16 cellular contexts compared by ENCODE assay signal in genomic region chr3:134009345-134010000, GRCh38. TPM values are rescaled to one million over a fixed set of nuclear protein-coding genes. Genes with fewer than 3 reads are reported as not detected.
DNase-seq lines count a peak whose midpoint lies in the region; ATAC-seq and TF ChIP-seq lines count a peak whose summit lies in the region.
"Had no signal": no experiment of that assay in that cellular context is flagged by ENCODE, and none has a peak within 500 bp of the region (broad histone marks: within the 10 kb centered on the region; RNA-seq: fewer than 3 reads in every experiment).

No MANE protein-coding gene starts in this region.

- peak overlapping the region; percentile 96 for H3K27ac ChIP-seq in RWPE2 (ENCODE audit: poor library complexity, severe bottlenecking)
- H3K27ac ChIP-seq: tibial artery had no signal

- no peak for TF ChIP-seq CTCF in RWPE2 (IDR thresholded peaks at IDR 0.05; ENCODE audit: poor library complexity, severe bottlenecking)
- TF ChIP-seq CTCF in epithelial cell of proximal tubule (conservative IDR thresholded peaks at IDR 0.05; ENCODE audit: low read depth, low read length), result no peak

- H3K27me3 ChIP-seq in RWPE2 (ENCODE audit: insufficient read depth, poor library complexity, severe bottlenecking), result no peaks in the 10 kb centered on the region

- peaks cover 2% of the 10 kb centered on the region for H3K9me3 ChIP-seq in RWPE2 (ENCODE audit: severe bottlenecking)

- peaks cover 28% of the 10 kb centered on the region for H3K4me1 ChIP-seq in RWPE2 (ENCODE audit: insufficient read depth, poor library complexity, severe bottlenecking)
- H3K4me1 ChIP-seq: tibial artery had no signal

- ATAC-seq in RWPE2 (ENCODE audit: low read depth) (no peak), GM18907 (IDR thresholded peaks at IDR 0.05; ENCODE audit: unreplicated experiment) (no peak), GM18520 (IDR thresholded peaks at IDR 0.05; ENCODE audit: unreplicated experiment) (no peak)
- ATAC-seq: GM12878, sciatic nerve had no signal

- peak; percentile 63 for DNase-seq in GM03348 (ENCODE audit: low spot score)
- no peak for DNase-seq in RWPE2 (ENCODE audit: low spot score)
- DNase-seq in epithelial cell of proximal tubule (ENCODE audit: low read depth), result peak; percentile 40
- peak; percentile 86 for DNase-seq in renal cortical epithelial cell (ENCODE audit: low read depth)
- no peak for DNase-seq in NCI-H2227 (lab: John Stamatoyannopoulos, UW; ENCODE audit: unreplicated experiment)
- DNase-seq in stimulated activated CD8-positive, alpha-beta memory T cell treated with anti-CD3 and anti-CD28 coated beads, Interleukin-4, amount 100 ng/mL, for 48 hours, result no peak
- DNase-seq: activated CD4-positive, alpha-beta memory T cell treated with anti-CD3 and anti-CD28 coated beads, Interleukin-2, amount 10 ng/mL, durations not matched to agents 7 days and 5 days; anterior cingulate cortex; C1 segment of cervical spinal cord; NCI-H146; stimulated activated CD4-positive, alpha-beta T cell treated with anti-CD3 and anti-CD28 coated beads, Interleukin-4, amount 100 ng/mL, for 24 hours; tibial artery had no signal

- no peaks in the 10 kb centered on the region for H3K36me3 ChIP-seq in RWPE2 (ENCODE audit: low read depth)
- H3K36me3 ChIP-seq: tibial artery had no signal

- H3K4me3 ChIP-seq in RWPE2 (ENCODE audit: severe bottlenecking), result no peak overlapping the region
- no peak overlapping the region for H3K4me3 ChIP-seq in epithelial cell of proximal tubule (ENCODE audit: low read depth, low read length)
- H3K4me3 ChIP-seq: GM12878, tibial artery had no signal

RNA-seq across cellular contexts. Expression of gene SLCO2A1, which starts 20.3 kb away (rescaled TPM):
- 0.36 and 0.75 TPM in 2 replicates for total RNA-seq in epithelial cell of proximal tubule
- total RNA-seq in renal cortical epithelial cell, result 0.69 and 1.0 TPM in 2 replicates
- total RNA-seq: activated CD4-positive, alpha-beta memory T cell treated with anti-CD3 and anti-CD28 coated beads, Interleukin-2, amount 10 ng/mL, durations not matched to agents 7 days and 5 days had no signal

Comparison
In these comparisons a context has a peak if more than half of its experiments do, and no peak if none do; other contexts are left out.
1. DNase-seq: peak in GM03348 (single experiment), epithelial cell of proximal tubule (single experiment) and renal cortical epithelial cell (single experiment); none in RWPE2 (single experiment), NCI-H2227 (single experiment) and stimulated activated CD8-positive, alpha-beta memory T cell treated with anti-CD3 and anti-CD28 coated beads, Interleukin-4, amount 100 ng/mL, for 48 hours (single experiment).